Comparison of ENCODE assay signal across 1 cellular context in the genomic region with DNA sequence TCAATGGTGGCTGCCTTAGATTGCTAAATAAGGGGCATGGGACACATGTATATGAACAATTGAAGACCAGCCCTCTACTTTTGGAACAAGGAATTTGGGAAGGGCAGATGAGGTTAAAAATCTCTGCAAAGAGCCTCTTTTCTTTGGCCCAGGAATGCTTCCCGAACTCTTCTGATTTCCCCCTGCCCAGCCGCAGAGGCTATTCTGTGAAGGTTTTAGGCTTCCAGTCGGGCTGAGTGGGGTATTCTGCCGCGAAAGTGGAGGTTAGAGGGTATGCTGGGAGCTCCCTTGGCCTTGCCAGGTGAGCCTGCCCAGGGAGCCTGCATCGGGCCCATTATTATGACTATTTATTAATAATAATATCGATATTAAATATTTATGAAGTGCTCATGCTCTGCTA.
TF ChIP-seq lines count a peak whose summit lies in the region.

No MANE protein-coding gene starts in this region.

TF ChIP-seq in H1, 55 proteins besides CTCF, POLR2A, EP300 and RAD21:
- no peak for TF ChIP-seq BCL11A (IDR thresholded peaks at IDR 0.05; ENCODE audit: low read depth in 2 of 2, low read length in 2 of 2)
- TF ChIP-seq JUND (IDR thresholded peaks at IDR 0.05; ENCODE audit: low read length): no peak
- no peak for TF ChIP-seq EZH2 (IDR thresholded peaks at IDR 0.05; ENCODE audit: low read depth, low read length, severe bottlenecking)
- TF ChIP-seq, protein P1, sequence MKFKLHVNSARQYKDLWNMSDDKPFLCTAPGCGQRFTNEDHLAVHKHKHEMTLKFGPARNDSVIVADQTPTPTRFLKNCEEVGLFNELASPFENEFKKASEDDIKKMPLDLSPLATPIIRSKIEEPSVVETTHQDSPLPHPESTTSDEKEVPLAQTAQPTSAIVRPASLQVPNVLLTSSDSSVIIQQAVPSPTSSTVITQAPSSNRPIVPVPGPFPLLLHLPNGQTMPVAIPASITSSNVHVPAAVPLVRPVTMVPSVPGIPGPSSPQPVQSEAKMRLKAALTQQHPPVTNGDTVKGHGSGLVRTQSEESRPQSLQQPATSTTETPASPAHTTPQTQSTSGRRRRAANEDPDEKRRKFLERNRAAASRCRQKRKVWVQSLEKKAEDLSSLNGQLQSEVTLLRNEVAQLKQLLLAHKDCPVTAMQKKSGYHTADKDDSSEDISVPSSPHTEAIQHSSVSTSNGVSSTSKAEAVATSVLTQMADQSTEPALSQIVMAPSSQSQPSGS (IDR thresholded peaks at IDR 0.05; ENCODE audit: low read length): no peak
- TF ChIP-seq RBBP5 (IDR thresholded peaks at IDR 0.05; ENCODE audit: borderline replicate concordance, low read depth, low read length): no peak
- TF ChIP-seq, protein P2, sequence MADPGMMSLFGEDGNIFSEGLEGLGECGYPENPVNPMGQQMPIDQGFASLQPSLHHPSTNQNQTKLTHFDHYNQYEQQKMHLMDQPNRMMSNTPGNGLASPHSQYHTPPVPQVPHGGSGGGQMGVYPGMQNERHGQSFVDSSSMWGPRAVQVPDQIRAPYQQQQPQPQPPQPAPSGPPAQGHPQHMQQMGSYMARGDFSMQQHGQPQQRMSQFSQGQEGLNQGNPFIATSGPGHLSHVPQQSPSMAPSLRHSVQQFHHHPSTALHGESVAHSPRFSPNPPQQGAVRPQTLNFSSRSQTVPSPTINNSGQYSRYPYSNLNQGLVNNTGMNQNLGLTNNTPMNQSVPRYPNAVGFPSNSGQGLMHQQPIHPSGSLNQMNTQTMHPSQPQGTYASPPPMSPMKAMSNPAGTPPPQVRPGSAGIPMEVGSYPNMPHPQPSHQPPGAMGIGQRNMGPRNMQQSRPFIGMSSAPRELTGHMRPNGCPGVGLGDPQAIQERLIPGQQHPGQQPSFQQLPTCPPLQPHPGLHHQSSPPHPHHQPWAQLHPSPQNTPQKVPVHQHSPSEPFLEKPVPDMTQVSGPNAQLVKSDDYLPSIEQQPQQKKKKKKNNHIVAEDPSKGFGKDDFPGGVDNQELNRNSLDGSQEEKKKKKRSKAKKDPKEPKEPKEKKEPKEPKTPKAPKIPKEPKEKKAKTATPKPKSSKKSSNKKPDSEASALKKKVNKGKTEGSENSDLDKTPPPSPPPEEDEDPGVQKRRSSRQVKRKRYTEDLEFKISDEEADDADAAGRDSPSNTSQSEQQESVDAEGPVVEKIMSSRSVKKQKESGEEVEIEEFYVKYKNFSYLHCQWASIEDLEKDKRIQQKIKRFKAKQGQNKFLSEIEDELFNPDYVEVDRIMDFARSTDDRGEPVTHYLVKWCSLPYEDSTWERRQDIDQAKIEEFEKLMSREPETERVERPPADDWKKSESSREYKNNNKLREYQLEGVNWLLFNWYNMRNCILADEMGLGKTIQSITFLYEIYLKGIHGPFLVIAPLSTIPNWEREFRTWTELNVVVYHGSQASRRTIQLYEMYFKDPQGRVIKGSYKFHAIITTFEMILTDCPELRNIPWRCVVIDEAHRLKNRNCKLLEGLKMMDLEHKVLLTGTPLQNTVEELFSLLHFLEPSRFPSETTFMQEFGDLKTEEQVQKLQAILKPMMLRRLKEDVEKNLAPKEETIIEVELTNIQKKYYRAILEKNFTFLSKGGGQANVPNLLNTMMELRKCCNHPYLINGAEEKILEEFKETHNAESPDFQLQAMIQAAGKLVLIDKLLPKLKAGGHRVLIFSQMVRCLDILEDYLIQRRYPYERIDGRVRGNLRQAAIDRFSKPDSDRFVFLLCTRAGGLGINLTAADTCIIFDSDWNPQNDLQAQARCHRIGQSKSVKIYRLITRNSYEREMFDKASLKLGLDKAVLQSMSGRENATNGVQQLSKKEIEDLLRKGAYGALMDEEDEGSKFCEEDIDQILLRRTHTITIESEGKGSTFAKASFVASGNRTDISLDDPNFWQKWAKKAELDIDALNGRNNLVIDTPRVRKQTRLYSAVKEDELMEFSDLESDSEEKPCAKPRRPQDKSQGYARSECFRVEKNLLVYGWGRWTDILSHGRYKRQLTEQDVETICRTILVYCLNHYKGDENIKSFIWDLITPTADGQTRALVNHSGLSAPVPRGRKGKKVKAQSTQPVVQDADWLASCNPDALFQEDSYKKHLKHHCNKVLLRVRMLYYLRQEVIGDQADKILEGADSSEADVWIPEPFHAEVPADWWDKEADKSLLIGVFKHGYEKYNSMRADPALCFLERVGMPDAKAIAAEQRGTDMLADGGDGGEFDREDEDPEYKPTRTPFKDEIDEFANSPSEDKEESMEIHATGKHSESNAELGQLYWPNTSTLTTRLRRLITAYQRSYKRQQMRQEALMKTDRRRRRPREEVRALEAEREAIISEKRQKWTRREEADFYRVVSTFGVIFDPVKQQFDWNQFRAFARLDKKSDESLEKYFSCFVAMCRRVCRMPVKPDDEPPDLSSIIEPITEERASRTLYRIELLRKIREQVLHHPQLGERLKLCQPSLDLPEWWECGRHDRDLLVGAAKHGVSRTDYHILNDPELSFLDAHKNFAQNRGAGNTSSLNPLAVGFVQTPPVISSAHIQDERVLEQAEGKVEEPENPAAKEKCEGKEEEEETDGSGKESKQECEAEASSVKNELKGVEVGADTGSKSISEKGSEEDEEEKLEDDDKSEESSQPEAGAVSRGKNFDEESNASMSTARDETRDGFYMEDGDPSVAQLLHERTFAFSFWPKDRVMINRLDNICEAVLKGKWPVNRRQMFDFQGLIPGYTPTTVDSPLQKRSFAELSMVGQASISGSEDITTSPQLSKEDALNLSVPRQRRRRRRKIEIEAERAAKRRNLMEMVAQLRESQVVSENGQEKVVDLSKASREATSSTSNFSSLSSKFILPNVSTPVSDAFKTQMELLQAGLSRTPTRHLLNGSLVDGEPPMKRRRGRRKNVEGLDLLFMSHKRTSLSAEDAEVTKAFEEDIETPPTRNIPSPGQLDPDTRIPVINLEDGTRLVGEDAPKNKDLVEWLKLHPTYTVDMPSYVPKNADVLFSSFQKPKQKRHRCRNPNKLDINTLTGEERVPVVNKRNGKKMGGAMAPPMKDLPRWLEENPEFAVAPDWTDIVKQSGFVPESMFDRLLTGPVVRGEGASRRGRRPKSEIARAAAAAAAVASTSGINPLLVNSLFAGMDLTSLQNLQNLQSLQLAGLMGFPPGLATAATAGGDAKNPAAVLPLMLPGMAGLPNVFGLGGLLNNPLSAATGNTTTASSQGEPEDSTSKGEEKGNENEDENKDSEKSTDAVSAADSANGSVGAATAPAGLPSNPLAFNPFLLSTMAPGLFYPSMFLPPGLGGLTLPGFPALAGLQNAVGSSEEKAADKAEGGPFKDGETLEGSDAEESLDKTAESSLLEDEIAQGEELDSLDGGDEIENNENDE (IDR thresholded peaks at IDR 0.05; ENCODE audit: insufficient replicate concordance, low read length): no peak
- no peak for TF ChIP-seq TAF7 (optimal IDR thresholded peaks at IDR 0.05; ENCODE audit: borderline replicate concordance, low read depth, low read length)
- TF ChIP-seq HDAC6 (IDR thresholded peaks at IDR 0.05; ENCODE audit: low read depth, low read length): no peak
- TF ChIP-seq, protein P3, sequence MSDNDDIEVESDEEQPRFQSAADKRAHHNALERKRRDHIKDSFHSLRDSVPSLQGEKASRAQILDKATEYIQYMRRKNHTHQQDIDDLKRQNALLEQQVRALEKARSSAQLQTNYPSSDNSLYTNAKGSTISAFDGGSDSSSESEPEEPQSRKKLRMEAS (IDR thresholded peaks at IDR 0.05): no peak
- no peak for TF ChIP-seq ASH2L (IDR thresholded peaks at IDR 0.05; ENCODE audit: low read length)
- TF ChIP-seq YY1 (IDR thresholded peaks at IDR 0.05; ENCODE audit: low read depth, low read length): no peak
- TF ChIP-seq CREB1 (IDR thresholded peaks at IDR 0.05): no peak
- TF ChIP-seq CBX5 (IDR thresholded peaks at IDR 0.05; ENCODE audit: low read depth, low read length): no peak
- TF ChIP-seq SUZ12 (IDR thresholded peaks at IDR 0.05; ENCODE audit: low read length): no peak
- no peak for TF ChIP-seq CTBP2 (IDR thresholded peaks at IDR 0.05; ENCODE audit: borderline replicate concordance, insufficient read depth, insufficient read length, low read length)
TF ChIP-seq in H1: peak in this region for 0.
